ENCODE assay signal across 26 cellular contexts in the genomic region with DNA sequence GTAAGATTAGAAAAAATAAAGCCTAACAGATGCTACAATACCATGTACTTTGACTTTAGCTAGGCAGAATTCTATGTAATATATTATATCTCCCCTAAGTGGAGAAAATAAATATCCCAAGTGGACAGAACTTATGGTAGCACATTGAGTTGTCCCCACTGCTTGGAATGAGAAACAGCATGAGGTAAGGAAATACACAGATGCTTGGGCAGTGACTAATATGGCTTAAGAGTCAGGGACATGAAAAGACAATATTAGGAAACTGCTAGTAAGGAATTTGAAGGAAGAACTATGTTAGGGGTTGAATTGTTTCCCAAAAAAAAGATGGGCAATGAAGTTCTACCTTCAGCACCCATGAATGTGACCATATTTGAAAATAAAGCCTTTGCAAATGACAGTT.
DNase-seq lines count a peak whose midpoint lies in the region; ATAC-seq and TF ChIP-seq lines count a peak whose summit lies in the region.
"Had no signal": no experiment of that assay in that cellular context is flagged by ENCODE, and none has a peak within 500 bp of the region (broad histone marks: within the 10 kb centered on the region; RNA-seq: fewer than 3 reads in every experiment).

No MANE protein-coding gene starts in this region.

- no peaks in the 10 kb centered on the region for H3K27me3 ChIP-seq in foreskin keratinocyte
- H3K27me3 ChIP-seq: neutrophil, right atrium auricular region, tibial nerve had no signal

- no peak overlapping the region for H3K27ac ChIP-seq in foreskin keratinocyte
- H3K27ac ChIP-seq: A549, neutrophil, PC-9, right atrium auricular region, tibial nerve had no signal

- TF ChIP-seq CTCF in astrocyte of the cerebellum (IDR thresholded peaks at IDR 0.05; ENCODE audit: low read depth, low read length, missing control alignments) = no peak
- no peak for TF ChIP-seq CTCF in foreskin keratinocyte (conservative IDR thresholded peaks at IDR 0.05)

- peak; percentile 63 for DNase-seq in A172 (ENCODE audit: low spot score)
- DNase-seq in HS-27A (ENCODE audit: low read depth) = peak; percentile 20
- DNase-seq in astrocyte of the cerebellum (ENCODE audit: low read depth) = peak; percentile 34
- peak; percentile 21 to 61 for DNase-seq in foreskin keratinocyte
- no peak for DNase-seq in 8988T
- no peak for DNase-seq in activated effector memory CD4-positive, alpha-beta T cell treated with Interleukin-2 at 50 U/mL for 16 hours
- DNase-seq: activated CD4-positive, alpha-beta T cell treated with anti-CD3 and anti-CD28 coated beads for 1 hour; activated naive CD8-positive, alpha-beta T cell treated with anti-CD3 and anti-CD28 coated beads, Interleukin-2, amount 10 ng/mL, durations not matched to agents 7 days and 5 days; CD4-positive, CD25-positive, alpha-beta regulatory T cell; cerebellar nuclear complex; DMS53; foreskin melanocyte; mucosa of descending colon; NCI-H1105 treated with DMSO at 0.1 percent for 48 hours; NCI-H82; PC-9; stimulated activated naive CD4-positive, alpha-beta T cell; T-helper 9 cell had no signal

- no peaks in the 10 kb centered on the region for H3K4me1 ChIP-seq in foreskin keratinocyte
- H3K4me1 ChIP-seq: A549, HAP-1, right atrium auricular region, tibial nerve had no signal

- H3K4me3 ChIP-seq in astrocyte of the cerebellum (ENCODE audit: low read depth, low read length) = no peak overlapping the region
- H3K4me3 ChIP-seq: A549, HAP-1, mucosa of descending colon, PC-9, right atrium auricular region, tibial nerve had no signal

- in situ Hi-C loops in astrocyte of the cerebellum (cut with HindIII; ENCODE audit: low sequenced_read_pairs) = no loop called here

- ATAC-seq in foreskin keratinocyte = no peak
- no peak for ATAC-seq in HG02642 (IDR thresholded peaks at IDR 0.05; ENCODE audit: poor library complexity, unreplicated experiment)
- ATAC-seq in HG03139 (IDR thresholded peaks at IDR 0.05; ENCODE audit: unreplicated experiment) = no peak
- ATAC-seq: A549, left lobe of liver, mucosa of descending colon had no signal

Comparison
In these comparisons a context has a peak if more than half of its experiments do, and no peak if none do; other contexts are left out.
1. DNase-seq: peak in A172 (single experiment), HS-27A (single experiment), astrocyte of the cerebellum (single experiment) and foreskin keratinocyte (2 of 2); none in 8988T (single experiment) and activated effector memory CD4-positive, alpha-beta T cell treated with Interleukin-2 at 50 U/mL for 16 hours (single experiment).